ENCODE assay signal across 11 cellular contexts in the genomic region with DNA sequence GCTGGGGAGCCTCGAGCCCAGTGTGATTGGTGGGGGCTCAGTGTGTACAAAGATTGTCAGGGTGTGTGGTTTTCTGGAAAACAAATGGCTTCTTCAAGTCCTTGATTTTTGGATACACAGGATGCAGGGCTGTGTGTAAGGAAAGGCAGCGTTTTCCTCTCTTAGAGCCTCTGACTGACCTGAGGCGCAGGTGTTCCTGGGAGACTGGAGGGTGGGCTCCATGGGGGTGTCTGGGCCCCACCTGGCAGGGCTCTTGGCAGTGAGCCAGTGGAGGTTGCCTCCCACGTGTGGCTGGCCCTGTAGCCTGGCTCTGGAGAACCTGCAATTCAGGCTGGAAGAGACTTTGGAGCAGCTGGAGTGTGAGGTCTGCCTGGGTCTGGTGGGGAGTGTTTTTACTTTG. TPM values are rescaled to one million over a fixed set of nuclear protein-coding genes. Genes with fewer than 3 reads are reported as not detected.
DNase-seq lines count a peak whose midpoint lies in the region; ATAC-seq, FAIRE-seq and TF ChIP-seq lines count a peak whose summit lies in the region.
"Had no signal": no experiment of that assay in that cellular context is flagged by ENCODE, and none has a peak within 500 bp of the region (broad histone marks: within the 10 kb centered on the region; RNA-seq: fewer than 3 reads in every experiment).

No MANE protein-coding gene starts in this region.

- peak overlapping the region; percentile 26 for H3K56ac ChIP-seq in H1 (replicated peaks; ENCODE audit: insufficient read length, low read depth, low read length)

- H2BK20ac ChIP-seq in H1 (ENCODE audit: low read length), result no peak overlapping the region

- FAIRE-seq in H1 (lab: Jason Lieb, UNC), result no peak
- no peak for FAIRE-seq in small intestine (lab: Jason Lieb, UNC)
- FAIRE-seq: bronchial epithelial cell had no signal

- no peak overlapping the region for H4K5ac ChIP-seq in H1 (ENCODE audit: insufficient read length, low read depth, low read length)

- no peak overlapping the region for H3K18ac ChIP-seq in H1 (ENCODE audit: extremely low read depth, low read length)

- no peak for TF ChIP-seq CTCF in SK-N-SH (IDR thresholded peaks at IDR 0.05)
- no peak for TF ChIP-seq CTCF in H1 (IDR thresholded peaks at IDR 0.05; ENCODE audit: control extremely low read depth in 1 of 3, insufficient read depth in 1 of 3, low read depth in 1 of 3, low read length in 3 of 3)

- CTCF ChIA-PET in SK-N-SH (lab: Yijun Ruan, JAX), result interaction anchor here (0.8 to 0.9 kb wide), 2 partner anchors 11 to 27 kb away, joined by 3 read pairs; no protein-coding TSS in a partner anchor
- CTCF ChIA-PET in H1 (lab: Charles Lee; ENCODE audit: partially characterized antibody), result interaction anchor here (0.7 to 4.1 kb wide), 2 partner anchors 30 to 144 kb away, joined by 3 to 31 read pairs; no protein-coding TSS in a partner anchor

- no peak overlapping the region for H4K91ac ChIP-seq in H1 (replicated peaks; ENCODE audit: insufficient read length, low read length)

- no peak overlapping the region for H2BK12ac ChIP-seq in H1 (ENCODE audit: low read depth, low read length)

- TF ChIP-seq POLR2A in H1 (IDR thresholded peaks at IDR 0.05; ENCODE audit: control extremely low read depth in 1 of 2, low read depth in 2 of 2, low read length in 2 of 2), result no peak

- H3K4me1 ChIP-seq in SK-N-SH (ENCODE audit: control insufficient read depth in 1 of 2, insufficient read depth in 2 of 2, low read depth in 1 of 2, low read length in 1 of 2) (peaks cover 19% of the 10 kb centered on the region in 2 experiments), H1 (replicated peaks in 1 of 4; ENCODE audit: control insufficient read depth in 3 of 4, insufficient read depth in 4 of 4, low read length in 3 of 4) (peaks cover 0 to 7% (median 2%) of the 10 kb centered on the region in 4 experiments; a peak in 5 of 7 replicates), small intestine (ENCODE audit: control insufficient read depth in 2 of 2, insufficient read depth in 1 of 2, low read depth in 1 of 2, low read length in 1 of 2) (no peaks in the 10 kb centered on the region)

- no peak overlapping the region for H2BK15ac ChIP-seq in H1 (ENCODE audit: low read length)

- H3K27ac ChIP-seq in SK-N-SH (ENCODE audit: low read depth in 2 of 2, low read length in 1 of 2) (peak overlapping the region in 1 of 2 experiments; percentile 34; a peak in 1 of 4 replicates), H1 (ENCODE audit: low read depth, low read length) (no peak overlapping the region), small intestine (ENCODE audit: low read depth in 1 of 2, low read length in 1 of 2) (no peak overlapping the region)

- no peak overlapping the region for H3K23ac ChIP-seq in H1 (ENCODE audit: insufficient read length)

- H2BK5ac ChIP-seq in H1 (ENCODE audit: low read depth, low read length), result no peak overlapping the region

- H4K20me1 ChIP-seq in SK-N-SH (ENCODE audit: insufficient read depth) (peaks cover 93% of the 10 kb centered on the region), H1 (replicated peaks in 1 of 2; ENCODE audit: control insufficient read depth in 1 of 2, insufficient read depth in 2 of 2, low read length in 2 of 2) (peaks cover 36 to 38% of the 10 kb centered on the region in 2 experiments)

- 67% methylated on average over 4 of the region's 4 CpGs for whole genome bisulfite sequencing in SK-N-SH (ENCODE audit: low lambda C conversion rate)
- WGBS in H1 (ENCODE audit: extremely low coverage in 1 of 2, insufficient coverage in 1 of 2, insufficient read length in 1 of 2, insufficient replicate concordance in 2 of 2, low coverage in 1 of 2, low lambda C conversion rate in 2 of 2, missing lambda C conversion rate in 1 of 2), 2 experiments, result 82% methylated on average over 4 of the region's 4 CpGs; no CpG with 5 or more reads in 1 of the 2 experiments
- WGBS in small intestine, 3 donors, result 16 to 29% (median 25%) methylated on average over 4 of the region's 4 CpGs

- H3K27me3 ChIP-seq in SK-N-SH (ENCODE audit: insufficient read depth), result no peaks in the 10 kb centered on the region
- H3K27me3 ChIP-seq in H1 (replicated peaks in 1 of 4; ENCODE audit: control insufficient read depth in 3 of 4, extremely low read depth in 1 of 4, insufficient read depth in 3 of 4, low read length in 3 of 4), result no peaks in the 10 kb centered on the region
- H3K27me3 ChIP-seq in small intestine (ENCODE audit: control insufficient read depth in 2 of 2, insufficient read depth in 2 of 2, low read length in 2 of 2), result no peaks in the 10 kb centered on the region

- ATAC-seq in SK-N-SH treated with all-trans-retinoic acid at 6 μM for 48 hours (no peak), HG02571 (IDR thresholded peaks at IDR 0.05; ENCODE audit: unreplicated experiment) (no peak)
- ATAC-seq: sciatic nerve had no signal

- H3K36me3 ChIP-seq in SK-N-SH (replicated peaks in 1 of 2; ENCODE audit: control insufficient read depth in 1 of 2, insufficient read depth in 2 of 2, low read length in 1 of 2) (peaks cover 0 to 6% of the 10 kb centered on the region in 2 experiments), H1 (ENCODE audit: control insufficient read depth in 2 of 4, insufficient read depth in 4 of 4, low read length in 3 of 4) (no peaks in the 10 kb centered on the region), small intestine (ENCODE audit: control insufficient read depth in 2 of 2, insufficient read depth in 2 of 2, low read length in 2 of 2) (no peaks in the 10 kb centered on the region)

- no peaks in the 10 kb centered on the region for H3K9me3 ChIP-seq in SK-N-SH
- no peaks in the 10 kb centered on the region for H3K9me3 ChIP-seq in H1 (ENCODE audit: insufficient read depth in 2 of 2, low read depth in 1 of 2, low read length in 1 of 2)
- H3K9me3 ChIP-seq in small intestine (ENCODE audit: control insufficient read depth, low read depth), result no peaks in the 10 kb centered on the region

- POLR2A ChIA-PET in SK-N-SH (lab: Yijun Ruan, JAX) (no interaction called here), H1 (lab: Charles Lee; ENCODE audit: partially characterized antibody) (no interaction called here)

- H3K9me2 ChIP-seq in SK-N-SH, result no peaks in the 10 kb centered on the region

- H3K9ac ChIP-seq in SK-N-SH, result no peak overlapping the region
- no peak overlapping the region for H3K9ac ChIP-seq in H1 (replicated peaks in 1 of 4; ENCODE audit: extremely low read depth in 1 of 4, low read depth in 3 of 4, low read length in 3 of 4)

- H3K79me2 ChIP-seq in SK-N-SH (ENCODE audit: insufficient read depth), result peaks cover 96% of the 10 kb centered on the region
- H3K79me2 ChIP-seq in H1 (ENCODE audit: control insufficient read depth in 1 of 2, insufficient read depth in 2 of 2, low read length in 2 of 2), result peaks cover 68 to 96% of the 10 kb centered on the region in 2 experiments

- H2BK120ac ChIP-seq in H1 (replicated peaks; ENCODE audit: low read depth, low read length), result no peak overlapping the region

- H4K8ac ChIP-seq in H1 (ENCODE audit: extremely low read depth, insufficient read depth, low read length), result no peak overlapping the region

- H3K14ac ChIP-seq in H1 (ENCODE audit: insufficient read length), result no peak overlapping the region

- H3K4me2 ChIP-seq in SK-N-SH (no peak overlapping the region), H1 (ENCODE audit: insufficient read depth in 1 of 2, low read depth in 2 of 2, low read length in 2 of 2) (no peak overlapping the region)

- no peak for TF ChIP-seq RAD21 in SK-N-SH (IDR thresholded peaks at IDR 0.05; ENCODE audit: low read length)
- no peak for TF ChIP-seq RAD21 in H1 (IDR thresholded peaks at IDR 0.05 in 1 of 2, conservative IDR thresholded peaks at IDR 0.05 in 1 of 2; ENCODE audit: low read depth in 2 of 2, low read length in 2 of 2)

- TF ChIP-seq EP300 in SK-N-SH (IDR thresholded peaks at IDR 0.05; ENCODE audit: borderline replicate concordance in 1 of 2, low read depth in 1 of 2, low read length in 1 of 2) (no peak), H1 (IDR thresholded peaks at IDR 0.05; ENCODE audit: borderline replicate concordance in 1 of 2, low read depth in 2 of 2, low read length in 2 of 2) (no peak)

- H2AFZ ChIP-seq in SK-N-SH (ENCODE audit: low read depth), result no peak overlapping the region
- H2AFZ ChIP-seq in H1 (ENCODE audit: low read length), result no peak overlapping the region

- H3K79me1 ChIP-seq in H1 (ENCODE audit: low read depth, low read length), result peaks cover 12% of the 10 kb centered on the region

- peaks cover 7% of the 10 kb centered on the region; the same call in 1 of the 2 replicates for H3K23me2 ChIP-seq in H1 (ENCODE audit: low read depth, low read length)

- H3F3A ChIP-seq in SK-N-SH (replicated peaks; ENCODE audit: insufficient read depth), result peaks cover 17% of the 10 kb centered on the region

- no peak overlapping the region for H2AK5ac ChIP-seq in H1 (ENCODE audit: low read depth, low read length)

- DNase-seq in SK-N-SH (no peak), NCI-H2171 treated with DMSO at 0.1 percent for 48 hours (lab: John Stamatoyannopoulos, UW) (peak; percentile 92), H1 (ENCODE audit: low read depth in 1 of 2, low spot score in 2 of 2) (no peak), small intestine (peak; percentile 33), NOMO-1 treated with dmso at 0.1 percent for 144 hours (lab: John Stamatoyannopoulos, UW; ENCODE audit: unreplicated experiment) (no peak)
- DNase-seq in stimulated activated naive CD4-positive, alpha-beta T cell (lab: John Stamatoyannopoulos, UW), result no peak
- DNase-seq: ACHN had no signal

- no peak overlapping the region for H3K4ac ChIP-seq in H1 (replicated peaks; ENCODE audit: insufficient read length, low read depth, low read length)

- H3K4me3 ChIP-seq in SK-N-SH (ENCODE audit: low read depth in 2 of 2, low read length in 1 of 2) (no peak overlapping the region), H1 (ENCODE audit: extremely low read depth in 1 of 4, insufficient read depth in 2 of 4, low read depth in 3 of 4, low read length in 4 of 4) (no peak overlapping the region), small intestine (ENCODE audit: low read depth in 1 of 2, low read length in 2 of 2) (no peak overlapping the region)

TF ChIP-seq in H1, 55 proteins besides CTCF, POLR2A, EP300 and RAD21 (continues in another document):
- TF ChIP-seq JUND (IDR thresholded peaks at IDR 0.05; ENCODE audit: low read length), result no peak
- no peak for TF ChIP-seq TCF12 (IDR thresholded peaks at IDR 0.05; ENCODE audit: low read depth, low read length)

RNA-seq across cellular contexts. Expression of gene FOXK2, which starts 5.0 kb away (rescaled TPM):
- polyA plus RNA-seq in SK-N-SH (2012; rRNA removed) (33.6 and 36.4 TPM in 2 replicates), H1 (2011; rRNA removed) (34.7 and 42.3 TPM in 2 replicates), small intestine (10 to 100 TPM; 11.6 to 18.8 (median 17.2) TPM)
- polyA plus RNA-seq in SK-N-SH (2012; cell fraction: cytosol; rRNA removed), result 21.3 and 29.9 TPM in 2 replicates
- polyA plus RNA-seq in SK-N-SH (2012; cell fraction: nucleus; rRNA removed), result 43.8 and 54.0 TPM in 2 replicates
- total RNA-seq in H1 (2021; fragmentation: NEBNext Ultra II Directional; extraction: Animal tissue kit (Norgen Biotek cat#: 25700)), result 64.9 and 66.9 TPM in 2 replicates
- 24.9 TPM for polyA plus RNA-seq in H1 (2011; cell fraction: cytosol; rRNA removed)
- 36.3 TPM for polyA plus RNA-seq in H1 (2011; cell fraction: nucleus; rRNA removed)
- 28.7 to 37.8 TPM (median 33.9 TPM) in 4 replicates for polyA plus RNA-seq in H1 (2012, experiment 1 of 2)
- polyA plus RNA-seq in H1 (2012, experiment 2 of 2), result 25.2 TPM
- polyA plus RNA-seq in H1 (2013, experiment 1 of 2), result 43.7 TPM
- 43.0 TPM for polyA plus RNA-seq in H1 (2013, experiment 2 of 2)
- polyA minus RNA-seq in H1 (2011; rRNA and poly(A)+ RNA removed), result 29.1 and 37.4 TPM in 2 replicates
- polyA minus RNA-seq in H1 (2011; cell fraction: cytosol; rRNA and poly(A)+ RNA removed), result 53.7 TPM
- polyA minus RNA-seq in H1 (2011; cell fraction: nucleus; rRNA and poly(A)+ RNA removed), result 35.2 TPM

Comparison
In these comparisons a context has a peak if more than half of its experiments do, and no peak if none do; other contexts are left out.
1. DNase-seq: peak in NCI-H2171 treated with DMSO at 0.1 percent for 48 hours (single experiment) and small intestine (single experiment); none in SK-N-SH (single experiment), H1 (0 of 2), NOMO-1 treated with dmso at 0.1 percent for 144 hours (single experiment) and stimulated activated naive CD4-positive, alpha-beta T cell (0 of 6).